9 cellular contexts compared by ENCODE assay signal in the genomic region with DNA sequence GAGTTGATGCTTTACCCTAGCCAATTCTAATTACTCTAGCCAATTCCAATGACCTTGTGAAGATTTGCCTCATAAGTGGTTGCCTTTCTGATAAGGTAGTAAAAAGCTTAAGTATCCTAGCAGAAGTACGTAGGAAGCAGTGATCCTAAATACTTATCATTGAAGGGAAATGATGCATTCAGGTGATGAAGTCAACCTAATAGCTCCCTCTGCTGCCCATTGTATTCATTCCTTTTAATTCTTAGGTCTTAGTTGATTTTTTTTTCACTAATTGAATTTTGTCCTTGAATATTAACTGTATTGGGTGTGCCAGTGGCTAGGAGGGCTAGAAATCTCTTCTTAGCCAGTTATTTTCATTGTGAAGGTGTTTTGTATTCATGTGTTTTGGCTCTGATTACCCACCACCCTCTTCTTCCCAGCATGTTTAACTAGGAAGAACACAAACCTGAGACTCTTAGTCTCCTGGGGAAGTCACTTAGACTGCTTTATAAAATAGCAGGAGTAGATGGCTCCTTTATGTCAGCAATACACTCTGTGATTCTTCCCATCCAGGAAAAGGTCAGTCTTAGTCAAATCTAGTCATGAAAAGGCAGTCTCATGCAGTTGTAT. TPM values are rescaled to one million over a fixed set of nuclear protein-coding genes. Genes with fewer than 3 reads are reported as not detected.
DNase-seq lines count a peak whose midpoint lies in the region; ATAC-seq and TF ChIP-seq lines count a peak whose summit lies in the region.
"Had no signal": no experiment of that assay in that cellular context is flagged by ENCODE, and none has a peak within 500 bp of the region (broad histone marks: within the 10 kb centered on the region; RNA-seq: fewer than 3 reads in every experiment).

No MANE protein-coding gene starts in this region.

- H3K4me3 Mint-ChIP-seq in endothelial cell (ENCODE audit: unreplicated experiment): no peak overlapping the region

- H3K27me3 Mint-ChIP-seq in endothelial cell (ENCODE audit: unreplicated experiment): no peaks in the 10 kb centered on the region

- DNase-seq in DMS153 treated with DMSO at 0.1 percent for 48 hours (lab: John Stamatoyannopoulos, UW; ENCODE audit: unreplicated experiment) (peak; percentile 80), RWPE1 (ENCODE audit: low spot score) (peak; percentile 48), foreskin fibroblast (peak in 1 of 2 donors; percentile 62), uterus (no peak), aorta (no peak), endothelial cell (ENCODE audit: low spot score) (no peak)

- H3K4me3 ChIP-seq in KMS-11 (IDR thresholded peaks at IDR 0.05; ENCODE audit: insufficient read depth, low read depth, low read length) (no peak overlapping the region), foreskin fibroblast (ENCODE audit: low read depth in 1 of 2, low read length in 2 of 2) (no peak overlapping the region), uterus (no peak overlapping the region), aorta (ENCODE audit: low read length in 2 of 2) (no peak overlapping the region)
- H3K4me3 ChIP-seq: SJCRH30 had no signal

- H3K9me3 ChIP-seq in uterus: no peaks in the 10 kb centered on the region
- no peaks in the 10 kb centered on the region for H3K9me3 ChIP-seq in aorta (ENCODE audit: control insufficient read depth, low read length)
- H3K9me3 ChIP-seq: SJCRH30 had no signal

- no peak overlapping the region for H2AFZ ChIP-seq in KMS-11 (ENCODE audit: low read depth)

- 18 to 29% methylated on average over 1 of the region's 1 CpG for WGBS in aorta, 2 donors

- H3K4me1 Mint-ChIP-seq in endothelial cell (ENCODE audit: unreplicated experiment): peaks cover 9% of the 10 kb centered on the region

- H3K79me2 ChIP-seq in KMS-11 (ENCODE audit: insufficient read depth, low read depth): no peaks in the 10 kb centered on the region

- no peak for ATAC-seq in GM21717 (IDR thresholded peaks at IDR 0.05; ENCODE audit: unreplicated experiment)
- ATAC-seq in aorta (ENCODE audit: low FRiP score): no peak

- H4K20me1 ChIP-seq in KMS-11 (ENCODE audit: insufficient read depth): no peaks in the 10 kb centered on the region

- H3K4me1 ChIP-seq in KMS-11 (ENCODE audit: low read depth, poor library complexity, severe bottlenecking) (peaks cover 8% of the 10 kb centered on the region), uterus (no peaks in the 10 kb centered on the region), aorta (ENCODE audit: control insufficient read depth in 1 of 2, insufficient read depth in 2 of 2, low read length in 2 of 2) (no peaks in the 10 kb centered on the region)
- H3K4me1 ChIP-seq: SJCRH30 had no signal

- H3K9ac ChIP-seq in KMS-11: no peak overlapping the region

- H3K36me3 Mint-ChIP-seq in endothelial cell (ENCODE audit: low read depth, unreplicated experiment): peaks cover 16% of the 10 kb centered on the region

- TF ChIP-seq CTCF in KMS-11 (conservative IDR thresholded peaks at IDR 0.05; ENCODE audit: low read depth, low read length) (peak; percentile 62), RWPE1 (conservative IDR thresholded peaks at IDR 0.05; ENCODE audit: low read depth) (peak; percentile 79), foreskin fibroblast (IDR thresholded peaks at IDR 0.05; ENCODE audit: low read depth, low read length) (peak; percentile 35), uterus (IDR thresholded peaks at IDR 0.05) (peak; percentile 13 to 33 (median 22)), endothelial cell (IDR thresholded peaks at IDR 0.05; ENCODE audit: unreplicated experiment) (no peak)

- TF ChIP-seq POLR2A in uterus (IDR thresholded peaks at IDR 0.05): no peak

- H3K36me3 ChIP-seq in KMS-11 (ENCODE audit: insufficient read depth) (no peaks in the 10 kb centered on the region), uterus (no peaks in the 10 kb centered on the region), aorta (ENCODE audit: control insufficient read depth in 1 of 2, insufficient read depth in 2 of 2, low read length in 1 of 2) (peaks cover 3 to 6% of the 10 kb centered on the region in 2 donors)

- CTCF ChIA-PET in RWPE1 (lab: Yijun Ruan, JAX): interaction anchor here (0.6 to 1.9 kb wide), 7 partner anchors 9 to 1447 kb away, joined by 3 to 10 read pairs (median 3); partner anchors contain the start of gene WIPF3

- POLR2A ChIA-PET in RWPE1 (lab: Yijun Ruan, JAX; ENCODE audit: low non-redundant PET): interaction anchor here (0.6 kb wide), 1 partner anchor 248 kb away, joined by 4 read pairs; no protein-coding TSS in a partner anchor

- H3K9me3 Mint-ChIP-seq in endothelial cell (ENCODE audit: unreplicated experiment): no peaks in the 10 kb centered on the region

- H3K27ac ChIP-seq in KMS-11: no peak overlapping the region
- H3K27ac ChIP-seq in RWPE1: no peak overlapping the region
- H3K27ac ChIP-seq in uterus: no peak overlapping the region
- H3K27ac ChIP-seq in aorta (ENCODE audit: low read depth in 1 of 2, low read length in 2 of 2): no peak overlapping the region
- H3K27ac ChIP-seq: SJCRH30 had no signal

- H3K27ac Mint-ChIP-seq in endothelial cell (ENCODE audit: unreplicated experiment): no peak overlapping the region

- no peaks in the 10 kb centered on the region for H3K27me3 ChIP-seq in KMS-11 (ENCODE audit: insufficient read depth, low read depth)
- no peaks in the 10 kb centered on the region for H3K27me3 ChIP-seq in uterus
- no peaks in the 10 kb centered on the region for H3K27me3 ChIP-seq in aorta (ENCODE audit: control insufficient read depth in 1 of 2, insufficient read depth in 2 of 2, low read length in 1 of 2)
- H3K27me3 ChIP-seq: SJCRH30 had no signal

- intact Hi-C loops in uterus (cut with DNase I; ENCODE audit: low total_unique reads) (no loop called here), aorta (cut with DNase I) (loop anchor here in 1 of 2 donors (5.0 kb wide), 1 partner anchor 43 kb away; no protein-coding TSS in a partner anchor)

- H3K4me2 ChIP-seq in KMS-11: no peak overlapping the region

RNA-seq across cellular contexts. Expression of gene PLEKHA8, which starts 46.3 kb away (rescaled TPM):
- total RNA-seq in uterus (10 to 100 TPM in 2 of 4 donors, 1 to 10 TPM in 2; 6.1 to 24.4 (median 11.5) TPM), aorta (10 to 100 TPM; 13.5 to 17.1 TPM), endothelial cell (ENCODE audit: unreplicated experiment) (43.8 TPM)
- polyA plus RNA-seq in aorta: 1 to 10 TPM; 3.1 to 5.5 TPM

RNA-seq across cellular contexts. Expression of gene FKBP14, which starts 48.0 kb away (rescaled TPM):
- 10 to 100 TPM in 2 of 4 donors, 1 to 10 TPM in 2; 4.9 to 86.5 (median 11.5) TPM for total RNA-seq in uterus
- total RNA-seq in aorta: 10 to 100 TPM; 23.8 to 25.9 TPM
- polyA plus RNA-seq in aorta: 1 to 10 TPM; 4.9 to 7.1 TPM
- total RNA-seq in endothelial cell (ENCODE audit: unreplicated experiment): 15.1 TPM

Comparison
In these comparisons a context has a peak if more than half of its experiments do, and no peak if none do; other contexts are left out.
1. DNase-seq: peak in DMS153 treated with DMSO at 0.1 percent for 48 hours (single experiment) and RWPE1 (single experiment); none in uterus (0 of 2), aorta (0 of 2) and endothelial cell (single experiment).